In genomic region chr9:33649463-33649862, GRCh38 we compare ENCODE assay signal across 15 cellular contexts.
DNase-seq lines count a peak whose midpoint lies in the region; ATAC-seq and TF ChIP-seq lines count a peak whose summit lies in the region.
"Had no signal": no experiment of that assay in that cellular context is flagged by ENCODE, and none has a peak within 500 bp of the region (broad histone marks: within the 10 kb centered on the region; RNA-seq: fewer than 3 reads in every experiment).

No MANE protein-coding gene starts in this region.

- intact Hi-C loops in activated CD8-positive, alpha-beta T cell treated with anti-CD3 and anti-CD28 coated beads for 36 hours (cut with micrococcal nuclease): no loop called here

- peaks cover 11% of the 10 kb centered on the region for H3K4me1 Mint-ChIP-seq in activated CD8-positive, alpha-beta T cell treated with anti-CD3 and anti-CD28 coated beads for 36 hours (ENCODE audit: low read depth)
- H3K4me1 Mint-ChIP-seq in immature natural killer cell: no peaks in the 10 kb centered on the region
- H3K4me1 Mint-ChIP-seq: GM23338 had no signal

- no peaks in the 10 kb centered on the region for H3K36me3 Mint-ChIP-seq in activated CD8-positive, alpha-beta T cell treated with anti-CD3 and anti-CD28 coated beads for 36 hours (ENCODE audit: low read depth)
- H3K36me3 Mint-ChIP-seq in immature natural killer cell: no peaks in the 10 kb centered on the region

- H3K4me3 Mint-ChIP-seq in activated CD8-positive, alpha-beta T cell treated with anti-CD3 and anti-CD28 coated beads for 36 hours: no peak overlapping the region
- no peak overlapping the region for H3K4me3 Mint-ChIP-seq in immature natural killer cell
- H3K4me3 Mint-ChIP-seq: GM23338 had no signal

- CTCF ChIA-PET in activated CD8-positive, alpha-beta T cell treated with anti-CD3 and anti-CD28 coated beads for 36 hours (lab: Charles Lee): interaction anchor here (1.3 to 2.9 kb wide), 4 partner anchors 13 to 72 kb away, joined by 5 to 19 read pairs (median 14); no protein-coding TSS in a partner anchor

- POLR2A ChIA-PET in activated CD8-positive, alpha-beta T cell treated with anti-CD3 and anti-CD28 coated beads for 36 hours (lab: Charles Lee): no interaction called here

- no peaks in the 10 kb centered on the region for H3K9me3 Mint-ChIP-seq in activated CD8-positive, alpha-beta T cell treated with anti-CD3 and anti-CD28 coated beads for 36 hours
- H3K9me3 Mint-ChIP-seq in immature natural killer cell: no peaks in the 10 kb centered on the region
- H3K9me3 Mint-ChIP-seq: GM23338 had no signal

- peak; percentile 3 for DNase-seq in NK-92 treated with Interleukin-12 subunit alpha and Interleukin-12 subunit beta, amount 100 ng/mL, for 24 hours (lab: John Stamatoyannopoulos, UW)
- no peak for DNase-seq in NK-92 (lab: John Stamatoyannopoulos, UW; ENCODE audit: unreplicated experiment)
- peak; percentile 39 for DNase-seq in Jurkat, Clone E6-1 (ENCODE audit: low read depth, low spot score)
- DNase-seq in activated CD8-positive, alpha-beta T cell treated with anti-CD3 and anti-CD28 coated beads for 36 hours: peak; percentile 55
- peak in 2 of 3 donors; percentile 3 to 9 for DNase-seq in immature natural killer cell
- DNase-seq in NCI-H187 (lab: John Stamatoyannopoulos, UW): no peak
- DNase-seq in NCI-H2029 (lab: John Stamatoyannopoulos, UW): no peak
- no peak for DNase-seq in middle frontal gyrus (ENCODE audit: extremely low spot score, low spot score)
- DNase-seq: DMS 273 treated with DMSO at 0.1 percent for 48 hours, KBM-7, NCI-H1092 treated with DMSO at 0.1 percent for 48 hours, NCI-H187 treated with DMSO at 0.1 percent for 48 hours, NCI-H524 treated with DMSO at 0.1 percent for 48 hours, PC-3 had no signal

- peak; percentile 56 for ATAC-seq in activated CD8-positive, alpha-beta T cell treated with anti-CD3 and anti-CD28 coated beads for 36 hours
- ATAC-seq: GM23338, PC-3 had no signal

- TF ChIP-seq CTCF in activated CD8-positive, alpha-beta T cell treated with anti-CD3 and anti-CD28 coated beads for 36 hours (IDR thresholded peaks at IDR 0.05): no peak

- H3K27ac Mint-ChIP-seq in activated CD8-positive, alpha-beta T cell treated with anti-CD3 and anti-CD28 coated beads for 36 hours: no peak overlapping the region
- no peak overlapping the region for H3K27ac Mint-ChIP-seq in immature natural killer cell
- H3K27ac Mint-ChIP-seq: GM23338 had no signal

- no peak overlapping the region for H3K4me3 ChIP-seq in Jurkat, Clone E6-1 (ENCODE audit: low read length)
- H3K4me3 ChIP-seq: GM23338 had no signal

- peaks cover 21% of the 10 kb centered on the region for H3K27me3 Mint-ChIP-seq in activated CD8-positive, alpha-beta T cell treated with anti-CD3 and anti-CD28 coated beads for 36 hours
- H3K27me3 Mint-ChIP-seq in immature natural killer cell (ENCODE audit: low read depth in 3 of 3): peaks cover 0 to 9% (median 9%) of the 10 kb centered on the region in 3 donors

Comparison
In these comparisons a context has a peak if more than half of its experiments do, and no peak if none do; other contexts are left out.
1. DNase-seq: peak in NK-92 treated with Interleukin-12 subunit alpha and Interleukin-12 subunit beta, amount 100 ng/mL, for 24 hours (single experiment), Jurkat, Clone E6-1 (single experiment), activated CD8-positive, alpha-beta T cell treated with anti-CD3 and anti-CD28 coated beads for 36 hours (single experiment) and immature natural killer cell (2 of 3); none in NK-92 (single experiment), NCI-H187 (0 of 2), NCI-H2029 (single experiment) and middle frontal gyrus (single experiment).